Comparison of ENCODE assay signal across 10 cellular contexts in the genomic region with DNA sequence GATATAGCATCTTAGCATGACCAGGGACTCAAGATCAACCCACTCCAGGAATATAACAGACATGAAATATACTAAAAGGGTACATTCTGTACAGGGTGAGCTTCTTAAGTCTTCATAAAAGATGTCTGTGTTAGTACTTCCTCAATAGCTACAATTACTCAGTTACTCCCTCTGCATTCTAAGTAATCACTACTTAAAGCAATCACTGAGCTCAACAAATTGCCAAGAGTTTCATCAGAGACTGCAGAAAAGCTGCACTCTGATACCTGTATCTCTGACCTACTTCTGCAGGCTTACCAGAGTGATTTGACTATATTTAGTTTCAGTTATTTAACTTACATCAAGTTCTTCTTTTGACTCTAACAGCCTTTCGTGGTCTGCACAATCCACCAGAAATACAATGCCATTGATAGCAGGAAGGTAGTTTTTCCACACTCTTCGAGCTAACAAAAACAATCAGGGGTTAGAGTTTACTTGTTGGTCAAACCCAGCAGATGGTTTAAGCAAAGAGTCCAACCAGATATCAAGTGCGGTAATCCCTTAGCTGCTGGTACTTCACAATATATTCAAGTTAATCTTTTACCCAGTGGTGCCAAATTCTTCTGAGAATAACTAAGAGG. TPM values are rescaled to one million over a fixed set of nuclear protein-coding genes. Genes with fewer than 3 reads are reported as not detected.
DNase-seq lines count a peak whose midpoint lies in the region; ATAC-seq, FAIRE-seq and TF ChIP-seq lines count a peak whose summit lies in the region.
"Had no signal": no experiment of that assay in that cellular context is flagged by ENCODE, and none has a peak within 500 bp of the region (broad histone marks: within the 10 kb centered on the region; RNA-seq: fewer than 3 reads in every experiment).

No MANE protein-coding gene starts in this region.

- H3K36me3 Mint-ChIP-seq in CD4-positive, alpha-beta memory T cell, result peaks cover 72 to 84% of the 10 kb centered on the region in 2 donors
- peaks cover 32% of the 10 kb centered on the region for H3K36me3 Mint-ChIP-seq in chondrocyte (ENCODE audit: low read depth)

- ATAC-seq in GM18907 (IDR thresholded peaks at IDR 0.05; ENCODE audit: unreplicated experiment) (peak; percentile 66), HG03342 (IDR thresholded peaks at IDR 0.05; ENCODE audit: unreplicated experiment) (peak; percentile 50), SK-N-SH treated with all-trans-retinoic acid at 6 μM for 48 hours (no peak)

- H3K4me3 Mint-ChIP-seq in CD4-positive, alpha-beta memory T cell, result peak overlapping the region in 1 of 8 donors; percentile 20
- H3K4me3 Mint-ChIP-seq in chondrocyte (ENCODE audit: unreplicated experiment), result no peak overlapping the region
- H3K4me3 Mint-ChIP-seq: naive B cell had no signal

- DNase-seq in CD4-positive, alpha-beta memory T cell, result no peak
- DNase-seq in chondrocyte (ENCODE audit: low spot score), result no peak
- no peak for DNase-seq in H54 (ENCODE audit: insufficient read length, low spot score)
- DNase-seq in DMS 273 (lab: John Stamatoyannopoulos, UW; ENCODE audit: unreplicated experiment), result no peak
- DNase-seq in HT-29 (ENCODE audit: low spot score), result no peak
- DNase-seq: foreskin melanocyte, naive B cell had no signal

- intact Hi-C loops in CD4-positive, alpha-beta memory T cell (cut with micrococcal nuclease), result no loop called here

- peaks cover 51% of the 10 kb centered on the region for H3K36me3 ChIP-seq in CD4-positive, alpha-beta memory T cell (ENCODE audit: insufficient read depth, low read length)

- H3K27ac Mint-ChIP-seq in CD4-positive, alpha-beta memory T cell, result peak overlapping the region; percentile 48 to 87 (median 61)
- H3K27ac Mint-ChIP-seq in chondrocyte (ENCODE audit: unreplicated experiment), result peak overlapping the region; percentile 81

- H3K9me3 Mint-ChIP-seq in CD4-positive, alpha-beta memory T cell, result no peaks in the 10 kb centered on the region
- no peaks in the 10 kb centered on the region for H3K9me3 Mint-ChIP-seq in chondrocyte (ENCODE audit: low read depth)
- H3K9me3 Mint-ChIP-seq: naive B cell had no signal

- peaks cover 12 to 18% (median 14%) of the 10 kb centered on the region in 4 donors for H3K4me1 Mint-ChIP-seq in CD4-positive, alpha-beta memory T cell
- peaks cover 14% of the 10 kb centered on the region for H3K4me1 Mint-ChIP-seq in chondrocyte (ENCODE audit: low read depth)
- H3K4me1 Mint-ChIP-seq: naive B cell had no signal

- no peak overlapping the region for H3K27ac ChIP-seq in CD4-positive, alpha-beta memory T cell (ENCODE audit: low read depth, low read length)

- POLR2A ChIA-PET in CD4-positive, alpha-beta memory T cell (lab: Charles Lee; ENCODE audit: partially characterized antibody), result no interaction called here

- no peak for TF ChIP-seq POLR2A in H54 (IDR thresholded peaks at IDR 0.05; ENCODE audit: low read depth, low read length)

- no peak for FAIRE-seq in H54 (lab: Jason Lieb, UNC)

- no peaks in the 10 kb centered on the region for H3K27me3 Mint-ChIP-seq in CD4-positive, alpha-beta memory T cell
- H3K27me3 Mint-ChIP-seq in chondrocyte (ENCODE audit: low read depth), result no peaks in the 10 kb centered on the region
- H3K27me3 Mint-ChIP-seq: naive B cell had no signal

- no peak for TF ChIP-seq CTCF in chondrocyte (IDR thresholded peaks at IDR 0.05)

- no peaks in the 10 kb centered on the region for H3K9me3 ChIP-seq in CD4-positive, alpha-beta memory T cell (ENCODE audit: control insufficient read depth in 1 of 2, low read length in 2 of 2)

- peaks cover 10% of the 10 kb centered on the region for H3K4me1 ChIP-seq in CD4-positive, alpha-beta memory T cell (ENCODE audit: insufficient read depth, low read length)

- H3K4me3 ChIP-seq in CD4-positive, alpha-beta memory T cell (ENCODE audit: low read length in 2 of 2), result no peak overlapping the region

- CTCF ChIA-PET in CD4-positive, alpha-beta memory T cell (lab: Charles Lee; ENCODE audit: partially characterized antibody), result interaction anchor here (1.0 to 1.8 kb wide), 4 partner anchors 11 to 307 kb away, joined by 3 to 15 read pairs (median 3); no protein-coding TSS in a partner anchor

- no peaks in the 10 kb centered on the region for H3K27me3 ChIP-seq in CD4-positive, alpha-beta memory T cell (ENCODE audit: insufficient read depth, low read length)

TF ChIP-seq in SK-N-SH treated with all-trans-retinoic acid at 6 μM for 48 hours, 23 proteins besides CTCF, POLR2A, EP300 and RAD21:
- TF ChIP-seq OSR1 (CRISPR knock-in tag; IDR thresholded peaks at IDR 0.05) (no peak), ZNF70 (CRISPR knock-in tag; IDR thresholded peaks at IDR 0.05) (no peak), SNAI2 (CRISPR knock-in tag; IDR thresholded peaks at IDR 0.05) (no peak), RARB (CRISPR knock-in tag; IDR thresholded peaks at IDR 0.05) (no peak)

RNA-seq across cellular contexts. Expression of gene SAR1B, which starts 23.3 kb away (rescaled TPM):
- total RNA-seq in CD4-positive, alpha-beta memory T cell, result 10 to 100 TPM; 47.5 to 51.4 TPM
- polyA plus RNA-seq in CD4-positive, alpha-beta memory T cell, result 10 to 100 TPM; 42.2 to 47.6 TPM
- 76.8 to 95.5 TPM (median 77.1 TPM) in 3 replicates for total RNA-seq in chondrocyte
- 23.6 and 23.8 TPM in 2 replicates for total RNA-seq in HT-29 (2014; rRNA removed; shearing (Covaris generic))

RNA-seq across cellular contexts. Expression of gene SEC24A, which starts 39.2 kb away (rescaled TPM):
- total RNA-seq in CD4-positive, alpha-beta memory T cell, result 10 to 100 TPM; 16.1 to 16.6 TPM
- 1 to 10 TPM; 7.5 to 8.6 TPM for polyA plus RNA-seq in CD4-positive, alpha-beta memory T cell
- total RNA-seq in chondrocyte, result 48.1 to 50.7 TPM (median 48.2 TPM) in 3 replicates
- 6.2 and 6.7 TPM in 2 replicates for total RNA-seq in HT-29 (2014; rRNA removed; shearing (Covaris generic))
